8 cellular contexts compared by ENCODE assay signal in the genomic region with DNA sequence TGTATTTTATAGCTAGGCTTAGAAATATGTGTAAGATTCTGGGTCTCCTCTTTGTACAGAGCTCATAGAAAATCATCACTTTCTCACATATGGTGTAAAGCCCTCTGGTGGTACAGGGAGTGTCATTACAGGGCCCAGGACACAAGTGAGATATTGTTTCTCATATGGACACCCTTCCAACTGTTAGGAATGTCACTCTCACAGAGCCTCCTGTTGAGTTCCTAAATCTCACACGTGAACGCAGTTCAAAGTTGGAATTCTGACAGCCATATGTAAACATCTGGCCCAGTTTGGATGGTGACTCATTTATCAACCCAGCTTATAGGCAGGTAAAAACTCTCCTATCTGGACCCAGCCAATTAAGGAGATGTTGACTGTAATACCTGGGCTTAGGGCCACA. TPM values are rescaled to one million over a fixed set of nuclear protein-coding genes. Genes with fewer than 3 reads are reported as not detected.
DNase-seq lines count a peak whose midpoint lies in the region; ATAC-seq and TF ChIP-seq lines count a peak whose summit lies in the region.

No MANE protein-coding gene starts in this region.

- ATAC-seq in foreskin keratinocyte (peak; percentile 34), GM18520 (IDR thresholded peaks at IDR 0.05; ENCODE audit: unreplicated experiment) (no peak), HG03571 (IDR thresholded peaks at IDR 0.05; ENCODE audit: unreplicated experiment) (no peak)

- H3K4me1 ChIP-seq in Peyer's patch (no peaks in the 10 kb centered on the region), foreskin keratinocyte (no peaks in the 10 kb centered on the region)
- H3K4me1 ChIP-seq in effector memory CD4-positive, alpha-beta T cell (ENCODE audit: control insufficient read depth, insufficient read depth, low read length, poor library complexity, severe bottlenecking): no peaks in the 10 kb centered on the region

- H3K27me3 ChIP-seq in Peyer's patch (no peaks in the 10 kb centered on the region), foreskin keratinocyte (no peaks in the 10 kb centered on the region)
- H3K27me3 ChIP-seq in effector memory CD4-positive, alpha-beta T cell (replicated peaks; ENCODE audit: control insufficient read depth, insufficient read depth, low read length, poor library complexity, severe bottlenecking): no peaks in the 10 kb centered on the region

- TF ChIP-seq CTCF in 22Rv1 (IDR thresholded peaks at IDR 0.05) (peak; percentile 80), Peyer's patch (IDR thresholded peaks at IDR 0.05) (peak in 4 of 6 experiments; percentile 6 to 41 (median 8)), foreskin keratinocyte (conservative IDR thresholded peaks at IDR 0.05) (peak; percentile 43)

- H3K27ac ChIP-seq in 22Rv1 (no peak overlapping the region), Peyer's patch (no peak overlapping the region), foreskin keratinocyte (no peak overlapping the region)
- H3K27ac ChIP-seq in effector memory CD4-positive, alpha-beta T cell (ENCODE audit: insufficient read depth, low read length, poor library complexity, severe bottlenecking): no peak overlapping the region

- H3K9me3 ChIP-seq in Peyer's patch: no peaks in the 10 kb centered on the region
- no peaks in the 10 kb centered on the region for H3K9me3 ChIP-seq in effector memory CD4-positive, alpha-beta T cell (ENCODE audit: control insufficient read depth, low read length)

- no peak overlapping the region for H3K4me3 ChIP-seq in Peyer's patch
- H3K4me3 ChIP-seq in effector memory CD4-positive, alpha-beta T cell (ENCODE audit: insufficient read depth, low read depth, low read length, poor library complexity, severe bottlenecking): no peak overlapping the region

- DNase-seq in GM04504 (ENCODE audit: low read depth) (peak; percentile 8), Peyer's patch (no peak), foreskin keratinocyte (peak in 1 of 2 donors; percentile 31), NCI-H2107 treated with DMSO at 0.1 percent for 48 hours (lab: John Stamatoyannopoulos, UW; ENCODE audit: unreplicated experiment) (no peak)
- no peak for DNase-seq in effector memory CD4-positive, alpha-beta T cell

- no peak for TF ChIP-seq POLR2A in Peyer's patch (IDR thresholded peaks at IDR 0.05)

- H3K36me3 ChIP-seq in Peyer's patch: no peaks in the 10 kb centered on the region
- H3K36me3 ChIP-seq in effector memory CD4-positive, alpha-beta T cell (ENCODE audit: control insufficient read depth, insufficient read depth, low read length): no peaks in the 10 kb centered on the region

RNA-seq across cellular contexts. Expression of gene ZNF107, which starts 35.4 kb away (rescaled TPM):
- total RNA-seq in Peyer's patch (10 to 100 TPM in 1 of 4 donors, 1 to 10 TPM in 3; 3.6 to 61.9 (median 7.8) TPM), foreskin keratinocyte (4.0 and 4.5 TPM in 2 replicates)
- 0.77 and 0.85 TPM in 2 replicates for polyA plus RNA-seq in foreskin keratinocyte

Comparison
In these comparisons a context has a peak if more than half of its experiments do, and no peak if none do; other contexts are left out.
1. CTCF ChIP-seq: peak in every context shown above with its lines; median percentile 80 in 22Rv1; 43 in foreskin keratinocyte; 8 in Peyer's patch.